Comparison of ENCODE assay signal across 10 cellular contexts in genomic region chr6:41462980-41463930, GRCh38.
DNase-seq lines count a peak whose midpoint lies in the region; ATAC-seq, FAIRE-seq and TF ChIP-seq lines count a peak whose summit lies in the region.
"Had no signal": no experiment of that assay in that cellular context is flagged by ENCODE, and none has a peak within 500 bp of the region (broad histone marks: within the 10 kb centered on the region; RNA-seq: fewer than 3 reads in every experiment).

No MANE protein-coding gene starts in this region.

- no peaks in the 10 kb centered on the region for H3K27me3 ChIP-seq in Loucy (ENCODE audit: insufficient read depth, low read length, poor library complexity, severe bottlenecking)
- peaks cover 13 to 40% of the 10 kb centered on the region in 2 experiments; a peak in 4 of 5 replicates for H3K27me3 ChIP-seq in K562 (ENCODE audit: control insufficient read depth in 2 of 2, insufficient read depth in 2 of 2, low read length in 2 of 2)
- peaks cover 9% of the 10 kb centered on the region for H3K27me3 ChIP-seq in kidney epithelial cell (ENCODE audit: control insufficient read depth, insufficient read depth, low read length)

- TF ChIP-seq EP300 in K562 (IDR thresholded peaks at IDR 0.05; ENCODE audit: low read length): no peak

- H3K4me2 ChIP-seq in Loucy (ENCODE audit: low read depth, low read length, poor library complexity, severe bottlenecking) (no peak overlapping the region), K562 (ENCODE audit: insufficient read depth, low read length) (no peak overlapping the region)

- H2AFZ ChIP-seq in Loucy (ENCODE audit: low read length) (0 out of 2 replicates have a peak overlapping the region, but pooled peaks have one; percentile 7), K562 (ENCODE audit: low read depth, low read length) (no peak overlapping the region)

- H3K4me3 Mint-ChIP-seq in activated CD8-positive, alpha-beta memory T cell treated with anti-CD3 and anti-CD28 coated beads, Interleukin-2, amount 10 ng/mL, durations not matched to agents 7 days and 5 days: no peak overlapping the region
- H3K4me3 Mint-ChIP-seq in activated CD4-positive, alpha-beta T cell treated with anti-CD3 and anti-CD28 coated beads, Interleukin-2, amount 10 ng/mL, durations not matched to agents 24 days and 14 days: no peak overlapping the region
- H3K4me3 Mint-ChIP-seq: activated naive CD4-positive, alpha-beta T cell treated with anti-CD3 and anti-CD28 coated beads, Interleukin-2, amount 50 U/mL, for 24 hours had no signal

- peaks cover 32% of the 10 kb centered on the region for H3K27me3 Mint-ChIP-seq in activated CD8-positive, alpha-beta memory T cell treated with anti-CD3 and anti-CD28 coated beads, Interleukin-2, amount 10 ng/mL, durations not matched to agents 7 days and 5 days
- peaks cover 64% of the 10 kb centered on the region for H3K27me3 Mint-ChIP-seq in activated CD4-positive, alpha-beta T cell treated with anti-CD3 and anti-CD28 coated beads, Interleukin-2, amount 10 ng/mL, durations not matched to agents 24 days and 14 days

- peak; percentile 30 for ATAC-seq in activated CD8-positive, alpha-beta memory T cell treated with anti-CD3 and anti-CD28 coated beads, Interleukin-2, amount 10 ng/mL, durations not matched to agents 7 days and 5 days
- ATAC-seq in K562: peak; percentile 98
- ATAC-seq in HG03432 (IDR thresholded peaks at IDR 0.05; ENCODE audit: unreplicated experiment): no peak

- H4K20me1 ChIP-seq in Loucy (ENCODE audit: insufficient read depth, low read length, poor library complexity, severe bottlenecking): no peaks in the 10 kb centered on the region
- H4K20me1 ChIP-seq in K562 (replicated peaks; ENCODE audit: control insufficient read depth, insufficient read depth, low read length): peaks cover 9% of the 10 kb centered on the region

- DNase-seq in activated CD8-positive, alpha-beta memory T cell treated with anti-CD3 and anti-CD28 coated beads, Interleukin-2, amount 10 ng/mL, durations not matched to agents 7 days and 5 days: no peak
- DNase-seq in activated CD8-positive, alpha-beta memory T cell treated with anti-CD3 and anti-CD28 coated beads for 24 hours: no peak
- DNase-seq in K562 (ENCODE audit: extremely low read depth in 1 of 4, low spot score in 3 of 4) (peak; percentile 78 to 89 (median 82)), kidney epithelial cell (ENCODE audit: low read depth) (peak; percentile 38), substantia nigra (lab: John Stamatoyannopoulos, UW) (peak in 40 of 49 donors; percentile 4 to 73 (median 32))
- DNase-seq in activated CD4-positive, alpha-beta T cell treated with anti-CD3 and anti-CD28 coated beads, Interleukin-2, amount 10 ng/mL, durations not matched to agents 24 days and 14 days: no peak

- in situ Hi-C loops in K562 (cut with MboI): loop anchor here (5.0 kb wide), 1 partner anchor 129 kb away; no protein-coding TSS in a partner anchor

- no peaks in the 10 kb centered on the region for H3K9me2 ChIP-seq in Loucy (replicated peaks; ENCODE audit: low read depth, low read length)

- no peaks in the 10 kb centered on the region for H3K79me2 ChIP-seq in Loucy (ENCODE audit: insufficient read depth, low read length)
- no peaks in the 10 kb centered on the region for H3K79me2 ChIP-seq in K562 (ENCODE audit: control insufficient read depth, insufficient read depth, low read length)

- peak; percentile 82 to 95 for TF ChIP-seq RAD21 in K562 (CRISPR knock-in tag; conservative IDR thresholded peaks at IDR 0.05 in 1 of 2, IDR thresholded peaks at IDR 0.05 in 1 of 2)

- intact Hi-C loops in K562 (cut with micrococcal nuclease): loop anchor here (1.0 to 5.0 kb wide), 3 partner anchors 96 to 219 kb away; no protein-coding TSS in a partner anchor
- intact Hi-C loops in activated CD4-positive, alpha-beta T cell treated with anti-CD3 and anti-CD28 coated beads, Interleukin-2, amount 10 ng/mL, durations not matched to agents 24 days and 14 days (cut with micrococcal nuclease): loop anchor here (1.0 kb wide), 1 partner anchor 129 kb away; no protein-coding TSS in a partner anchor

- H3K27ac Mint-ChIP-seq in activated CD8-positive, alpha-beta memory T cell treated with anti-CD3 and anti-CD28 coated beads, Interleukin-2, amount 10 ng/mL, durations not matched to agents 7 days and 5 days: no peak overlapping the region
- H3K27ac Mint-ChIP-seq in activated CD4-positive, alpha-beta T cell treated with anti-CD3 and anti-CD28 coated beads, Interleukin-2, amount 10 ng/mL, durations not matched to agents 24 days and 14 days: no peak overlapping the region
- H3K27ac Mint-ChIP-seq: activated naive CD4-positive, alpha-beta T cell treated with anti-CD3 and anti-CD28 coated beads, Interleukin-2, amount 50 U/mL, for 24 hours had no signal

- no peak overlapping the region for H3K27ac ChIP-seq in K562 (ENCODE audit: extremely low read depth, low read depth, low read length)
- no peak overlapping the region for H3K27ac ChIP-seq in substantia nigra (ENCODE audit: low read depth, low read length, poor library complexity, severe bottlenecking)

- H3K9me3 ChIP-seq in Loucy (ENCODE audit: insufficient read depth, low read depth, low read length) (no peaks in the 10 kb centered on the region), K562 (replicated peaks; ENCODE audit: control insufficient read depth, insufficient read depth, low read depth, low read length) (no peaks in the 10 kb centered on the region)

- no peak for TF ChIP-seq POLR2A in K562 (conservative IDR thresholded peaks at IDR 0.05)

- H3K36me3 ChIP-seq in Loucy (ENCODE audit: insufficient read depth, low read length): no peaks in the 10 kb centered on the region
- H3K36me3 ChIP-seq in K562 (ENCODE audit: control insufficient read depth, insufficient read depth, low read length): no peaks in the 10 kb centered on the region
- no peaks in the 10 kb centered on the region for H3K36me3 ChIP-seq in kidney epithelial cell (ENCODE audit: control insufficient read depth, insufficient read depth, low read length)

- H3K36me3 Mint-ChIP-seq in activated CD8-positive, alpha-beta memory T cell treated with anti-CD3 and anti-CD28 coated beads, Interleukin-2, amount 10 ng/mL, durations not matched to agents 7 days and 5 days: no peaks in the 10 kb centered on the region
- H3K36me3 Mint-ChIP-seq in activated CD4-positive, alpha-beta T cell treated with anti-CD3 and anti-CD28 coated beads, Interleukin-2, amount 10 ng/mL, durations not matched to agents 24 days and 14 days (ENCODE audit: low read depth): no peaks in the 10 kb centered on the region
- H3K36me3 Mint-ChIP-seq: activated naive CD4-positive, alpha-beta T cell treated with anti-CD3 and anti-CD28 coated beads, Interleukin-2, amount 50 U/mL, for 24 hours had no signal

- H3K9me1 ChIP-seq in K562 (ENCODE audit: control insufficient read depth, insufficient read depth, low read length): no peaks in the 10 kb centered on the region

- H3K9ac ChIP-seq in Loucy (ENCODE audit: low read depth, low read length, poor library complexity, severe bottlenecking) (no peak overlapping the region), K562 (ENCODE audit: insufficient read depth in 1 of 2, low read depth in 2 of 2, low read length in 2 of 2) (no peak overlapping the region)

- WGBS in K562 (ENCODE audit: insufficient coverage, low coverage, missing lambda C conversion rate): 1% methylated on average over 13 of the region's 13 CpGs

- no TSS peak for BruUV-seq in K562 (replicated peaks; lab: Mats Ljungman, UMichigan)

- H3F3A ChIP-seq in Loucy (ENCODE audit: low read depth): no peaks in the 10 kb centered on the region

- POLR2A ChIA-PET in K562 (lab: Yijun Ruan, JAX): interaction anchor here (1.9 kb wide), 1 partner anchor 10 kb away, joined by 6 read pairs; no protein-coding TSS in a partner anchor

- peak; percentile 79 for TF ChIP-seq CTCF in Loucy (conservative IDR thresholded peaks at IDR 0.05; ENCODE audit: low read length)
- peak; percentile 81 to 97 (median 90) for TF ChIP-seq CTCF in K562 (IDR thresholded peaks at IDR 0.05 in 2 of 3, conservative IDR thresholded peaks at IDR 0.05 in 1 of 3; ENCODE audit: insufficient read depth in 2 of 3, low read depth in 1 of 3, low read length in 3 of 3)
- TF ChIP-seq CTCF in kidney epithelial cell (IDR thresholded peaks at IDR 0.05; ENCODE audit: insufficient read depth, low read length, poor library complexity, severe bottlenecking): peak; percentile 81

- peak; percentile 93 for FAIRE-seq in K562 (lab: Jason Lieb, UNC)
- FAIRE-seq: G401.6 had no signal

- no peaks in the 10 kb centered on the region for H3K4me1 Mint-ChIP-seq in activated CD8-positive, alpha-beta memory T cell treated with anti-CD3 and anti-CD28 coated beads, Interleukin-2, amount 10 ng/mL, durations not matched to agents 7 days and 5 days
- H3K4me1 Mint-ChIP-seq in activated CD4-positive, alpha-beta T cell treated with anti-CD3 and anti-CD28 coated beads, Interleukin-2, amount 10 ng/mL, durations not matched to agents 24 days and 14 days: no peaks in the 10 kb centered on the region
- H3K4me1 Mint-ChIP-seq: activated naive CD4-positive, alpha-beta T cell treated with anti-CD3 and anti-CD28 coated beads, Interleukin-2, amount 50 U/mL, for 24 hours had no signal

- no peaks in the 10 kb centered on the region for H3K9me3 Mint-ChIP-seq in activated CD8-positive, alpha-beta memory T cell treated with anti-CD3 and anti-CD28 coated beads, Interleukin-2, amount 10 ng/mL, durations not matched to agents 7 days and 5 days (ENCODE audit: low read depth)
- no peaks in the 10 kb centered on the region for H3K9me3 Mint-ChIP-seq in activated CD4-positive, alpha-beta T cell treated with anti-CD3 and anti-CD28 coated beads, Interleukin-2, amount 10 ng/mL, durations not matched to agents 24 days and 14 days
- H3K9me3 Mint-ChIP-seq: activated naive CD4-positive, alpha-beta T cell treated with anti-CD3 and anti-CD28 coated beads, Interleukin-2, amount 50 U/mL, for 24 hours had no signal

- CTCF ChIA-PET in activated CD8-positive, alpha-beta memory T cell treated with anti-CD3 and anti-CD28 coated beads, Interleukin-2, amount 10 ng/mL, durations not matched to agents 7 days and 5 days (lab: Charles Lee): interaction anchor here (1.0 to 2.1 kb wide), 4 partner anchors 9 to 138 kb away, joined by 3 to 6 read pairs (median 4); no protein-coding TSS in a partner anchor
- CTCF ChIA-PET in K562 (lab: Yijun Ruan, JAX; ENCODE audit: low intra/inter-chr PET ratio): interaction anchor here (0.6 to 3.6 kb wide), 6 partner anchors 11 to 222 kb away, joined by 3 to 31 read pairs (median 5); no protein-coding TSS in a partner anchor

- peaks cover 7% of the 10 kb centered on the region for H3K4me1 ChIP-seq in Loucy (ENCODE audit: insufficient read depth, low read length, poor library complexity, severe bottlenecking)
- H3K4me1 ChIP-seq in K562 (replicated peaks in 1 of 2; ENCODE audit: control insufficient read depth in 2 of 2, insufficient read depth in 2 of 2, low read length in 2 of 2): no peaks in the 10 kb centered on the region

- H3K4me3 ChIP-seq in Loucy (ENCODE audit: low read length, poor library complexity, severe bottlenecking): no peak overlapping the region
- H3K4me3 ChIP-seq in K562: no peak overlapping the region
- H3K4me3 ChIP-seq in kidney epithelial cell (ENCODE audit: low read depth, low read length): no peak overlapping the region

TF ChIP-seq in K562, 482 proteins besides CTCF, POLR2A, EP300 and RAD21 (continues in another document):
- TF ChIP-seq STAG1 (CRISPR knock-in tag; IDR thresholded peaks at IDR 0.05; ENCODE audit: borderline replicate concordance) (peak; percentile 55; the same call in 1 of the 2 replicates), ZNF778 (CRISPR knock-in tag; IDR thresholded peaks at IDR 0.05) (no peak)

Comparison
In these comparisons a context has a peak if more than half of its experiments do, and no peak if none do; other contexts are left out.
1. DNase-seq: peak in K562 (4 of 4), kidney epithelial cell (single experiment) and substantia nigra (40 of 49); none in activated CD8-positive, alpha-beta memory T cell treated with anti-CD3 and anti-CD28 coated beads, Interleukin-2, amount 10 ng/mL, durations not matched to agents 7 days and 5 days (single experiment), activated CD8-positive, alpha-beta memory T cell treated with anti-CD3 and anti-CD28 coated beads for 24 hours (single experiment) and activated CD4-positive, alpha-beta T cell treated with anti-CD3 and anti-CD28 coated beads, Interleukin-2, amount 10 ng/mL, durations not matched to agents 24 days and 14 days (single experiment).
2. Peak in every context shown above with its lines, with median percentiles within 50 percentile points of each other: CTCF ChIP-seq.